ENCODE assay signal across 28 cellular contexts in genomic region chr11:104962852-104963251, GRCh38.
"Had no signal": no experiment of that assay in that cellular context is flagged by ENCODE, and none has a peak within 500 bp of the region (broad histone marks: within the 10 kb centered on the region; RNA-seq: fewer than 3 reads in every experiment).

No MANE protein-coding gene starts in this region.

- H3K36me3 ChIP-seq: brain microvascular endothelial cell, gastroesophageal sphincter had no signal

- ATAC-seq: activated CD4-positive, alpha-beta T cell treated with anti-CD3 and anti-CD28 coated beads for 36 hours; activated T-cell treated with anti-CD3 and anti-CD28 coated beads, Interleukin-2, amount 50 U/mL, for 72 hours; effector memory CD8-positive, alpha-beta T cell; gastroesophageal sphincter had no signal

- H3K4me3 Mint-ChIP-seq: activated CD4-positive, alpha-beta memory T cell treated with anti-CD3 and anti-CD28 coated beads, Interleukin-2, amount 10 ng/mL, durations not matched to agents 7 days and 5 days; activated CD4-positive, alpha-beta T cell treated with anti-CD3 and anti-CD28 coated beads for 36 hours; activated CD4-positive, alpha-beta T cell treated with anti-CD3 and anti-CD28 coated beads, Interleukin-2, amount 10 ng/mL, durations not matched to agents 24 days and 14 days; activated naive CD4-positive, alpha-beta T cell treated with anti-CD3 and anti-CD28 coated beads, Interleukin-2, amount 10 ng/mL, durations not matched to agents 7 days and 5 days; activated naive CD8-positive, alpha-beta T cell; activated T-cell treated with anti-CD3 and anti-CD28 coated beads, Interleukin-2, amount 50 U/mL, for 24 hours; activated T-cell treated with anti-CD3 and anti-CD28 coated beads, Interleukin-2, amount 50 U/mL, for 72 hours had no signal

- H3K27me3 Mint-ChIP-seq: activated CD4-positive, alpha-beta memory T cell treated with anti-CD3 and anti-CD28 coated beads, Interleukin-2, amount 10 ng/mL, durations not matched to agents 7 days and 5 days; activated CD4-positive, alpha-beta T cell treated with anti-CD3 and anti-CD28 coated beads for 36 hours; activated CD4-positive, alpha-beta T cell treated with anti-CD3 and anti-CD28 coated beads, Interleukin-2, amount 10 ng/mL, durations not matched to agents 24 days and 14 days; activated naive CD4-positive, alpha-beta T cell treated with anti-CD3 and anti-CD28 coated beads, Interleukin-2, amount 10 ng/mL, durations not matched to agents 7 days and 5 days; activated naive CD8-positive, alpha-beta T cell; activated T-cell treated with anti-CD3 and anti-CD28 coated beads, Interleukin-2, amount 50 U/mL, for 24 hours; effector memory CD8-positive, alpha-beta T cell had no signal

- H3K27ac ChIP-seq: brain microvascular endothelial cell, epithelial cell of prostate, esophagus squamous epithelium, gastroesophageal sphincter had no signal

- H3K4me3 ChIP-seq: esophagus squamous epithelium, gastroesophageal sphincter had no signal

- FAIRE-seq: astrocyte, bronchial epithelial cell, colon had no signal

- H3K27ac Mint-ChIP-seq: activated CD4-positive, alpha-beta memory T cell treated with anti-CD3 and anti-CD28 coated beads, Interleukin-2, amount 10 ng/mL, durations not matched to agents 7 days and 5 days; activated CD4-positive, alpha-beta T cell treated with anti-CD3 and anti-CD28 coated beads for 36 hours; activated CD4-positive, alpha-beta T cell treated with anti-CD3 and anti-CD28 coated beads, Interleukin-2, amount 10 ng/mL, durations not matched to agents 24 days and 14 days; activated naive CD4-positive, alpha-beta T cell treated with anti-CD3 and anti-CD28 coated beads, Interleukin-2, amount 10 ng/mL, durations not matched to agents 7 days and 5 days; activated naive CD8-positive, alpha-beta T cell; activated T-cell treated with anti-CD3 and anti-CD28 coated beads, Interleukin-2, amount 50 U/mL, for 24 hours; activated T-cell treated with anti-CD3 and anti-CD28 coated beads, Interleukin-2, amount 50 U/mL, for 72 hours had no signal

- H3K27me3 ChIP-seq: brain microvascular endothelial cell, esophagus squamous epithelium, gastroesophageal sphincter had no signal

- H3K9me3 ChIP-seq: esophagus squamous epithelium had no signal

- DNase-seq: activated CD4-positive, alpha-beta memory T cell treated with anti-CD3 and anti-CD28 coated beads, Interleukin-2, amount 10 ng/mL, durations not matched to agents 7 days and 5 days; activated CD4-positive, alpha-beta T cell treated with anti-CD3 and anti-CD28 coated beads for 36 hours; activated CD4-positive, alpha-beta T cell treated with anti-CD3 and anti-CD28 coated beads, Interleukin-2, amount 10 ng/mL, durations not matched to agents 24 days and 14 days; activated CD4-positive, CD25-positive, alpha-beta regulatory T cell; activated CD4-positive, CD25-positive, alpha-beta regulatory T cell treated with anti-CD3 and anti-CD28 coated beads, Interleukin-2, amount 50 U/mL, for 72 hours; activated CD8-positive, alpha-beta memory T cell treated with anti-CD3 and anti-CD28 coated beads, Interleukin-2, amount 50 U/mL, for 48 hours; activated gamma-delta T cell; activated naive CD4-positive, alpha-beta T cell; activated naive CD4-positive, alpha-beta T cell treated with anti-CD3 and anti-CD28 coated beads, Interleukin-2, amount 10 ng/mL, durations not matched to agents 7 days and 5 days; activated T-cell treated with anti-CD3 and anti-CD28 coated beads for 4 hours; activated T-cell treated with anti-CD3 and anti-CD28 coated beads, Interleukin-2, amount 50 U/mL, for 24 hours; activated T-cell treated with anti-CD3 and anti-CD28 coated beads, Interleukin-2, amount 50 U/mL, for 72 hours; amniotic stem cell; anterior cingulate cortex; brain microvascular endothelial cell; cortex of kidney; dermis blood vessel endothelial cell; effector CD4-positive, alpha-beta T cell; effector memory CD8-positive, alpha-beta T cell; esophagus squamous epithelium; foreskin melanocyte; T-helper 2 cell had no signal

- H3K9me3 Mint-ChIP-seq: effector memory CD8-positive, alpha-beta T cell had no signal
